Comparison of ENCODE assay signal across 11 cellular contexts in genomic region chr13:48161530-48162179, GRCh38.
A peak's percentile ranks its signal among the peaks of the same experiment; 100 is the strongest.
DNase-seq lines count a peak whose midpoint lies in the region; ATAC-seq, FAIRE-seq and TF ChIP-seq lines count a peak whose summit lies in the region.
"Had no signal": no experiment of that assay in that cellular context is flagged by ENCODE, and none has a peak within 500 bp of the region (broad histone marks: within the 10 kb centered on the region; RNA-seq: fewer than 3 reads in every experiment).

No MANE protein-coding gene starts in this region.

- H3K9me3 ChIP-seq in vagina: no peaks in the 10 kb centered on the region

- H3K27me3 Mint-ChIP-seq in activated CD4-positive, alpha-beta T cell treated with anti-CD3 and anti-CD28 coated beads for 36 hours: no peaks in the 10 kb centered on the region
- no peaks in the 10 kb centered on the region for H3K27me3 Mint-ChIP-seq in stimulated activated memory B cell treated with anti-CD40 and anti-IgM and Interleukin-4, amounts not matched to agents 10 μg/mL and 1 μg/mL and 100 μg/mL, for 72 hours
- H3K27me3 Mint-ChIP-seq: activated T-cell treated with anti-CD3 and anti-CD28 coated beads, Interleukin-2, amount 50 U/mL, for 24 hours; T-cell had no signal

- no peak for DNase-seq in activated CD4-positive, alpha-beta T cell treated with anti-CD3 and anti-CD28 coated beads for 36 hours
- DNase-seq in activated CD4-positive, alpha-beta T cell treated with anti-CD3 and anti-CD28 coated beads for 1 hour: no peak
- DNase-seq in mucosa of gallbladder (ENCODE audit: low spot score): peak; percentile 52
- DNase-seq in vagina (ENCODE audit: extremely low spot score in 2 of 2): no peak
- no peak for DNase-seq in NCI-H82 (lab: John Stamatoyannopoulos, UW)
- DNase-seq: activated T-cell treated with anti-CD3 and anti-CD28 coated beads, Interleukin-2, amount 50 U/mL, for 24 hours had no signal

- no peaks in the 10 kb centered on the region for H3K36me3 Mint-ChIP-seq in activated CD4-positive, alpha-beta T cell treated with anti-CD3 and anti-CD28 coated beads for 36 hours (ENCODE audit: low read depth)
- no peaks in the 10 kb centered on the region for H3K36me3 Mint-ChIP-seq in stimulated activated memory B cell treated with anti-CD40 and anti-IgM and Interleukin-4, amounts not matched to agents 10 μg/mL and 1 μg/mL and 100 μg/mL, for 72 hours
- H3K36me3 Mint-ChIP-seq: T-cell had no signal

- POLR2A ChIA-PET in activated CD4-positive, alpha-beta T cell treated with anti-CD3 and anti-CD28 coated beads for 36 hours (lab: Charles Lee): no interaction called here

- H3K4me3 ChIP-seq in vagina: no peak overlapping the region

- peaks cover 39% of the 10 kb centered on the region for H3K4me1 ChIP-seq in vagina

- H3K27ac Mint-ChIP-seq in activated CD4-positive, alpha-beta T cell treated with anti-CD3 and anti-CD28 coated beads for 36 hours: peak overlapping the region; percentile 39
- no peak overlapping the region for H3K27ac Mint-ChIP-seq in stimulated activated memory B cell treated with anti-CD40 and anti-IgM and Interleukin-4, amounts not matched to agents 10 μg/mL and 1 μg/mL and 100 μg/mL, for 72 hours

- H3K27ac ChIP-seq in vagina: peak overlapping the region; percentile 84

- H3K9me3 Mint-ChIP-seq in activated CD4-positive, alpha-beta T cell treated with anti-CD3 and anti-CD28 coated beads for 36 hours (ENCODE audit: low read depth): no peaks in the 10 kb centered on the region
- H3K9me3 Mint-ChIP-seq in stimulated activated memory B cell treated with anti-CD40 and anti-IgM and Interleukin-4, amounts not matched to agents 10 μg/mL and 1 μg/mL and 100 μg/mL, for 72 hours: no peaks in the 10 kb centered on the region
- H3K9me3 Mint-ChIP-seq: activated T-cell treated with anti-CD3 and anti-CD28 coated beads, Interleukin-2, amount 50 U/mL, for 24 hours; T-cell had no signal

- no peak overlapping the region for H3K4me3 Mint-ChIP-seq in activated CD4-positive, alpha-beta T cell treated with anti-CD3 and anti-CD28 coated beads for 36 hours
- H3K4me3 Mint-ChIP-seq in stimulated activated memory B cell treated with anti-CD40 and anti-IgM and Interleukin-4, amounts not matched to agents 10 μg/mL and 1 μg/mL and 100 μg/mL, for 72 hours: no peak overlapping the region
- H3K4me3 Mint-ChIP-seq: activated T-cell treated with anti-CD3 and anti-CD28 coated beads, Interleukin-2, amount 50 U/mL, for 24 hours; T-cell had no signal

- TF ChIP-seq POLR2A in vagina (IDR thresholded peaks at IDR 0.05): no peak

- peak; percentile 43 for FAIRE-seq in endometrium (lab: Jason Lieb, UNC)
- FAIRE-seq: A204.1 had no signal

- intact Hi-C loops in activated CD4-positive, alpha-beta T cell treated with anti-CD3 and anti-CD28 coated beads for 36 hours (cut with DNase I, micrococcal nuclease): no loop called here
- intact Hi-C loops in vagina (cut with DNase I): no loop called here

- no peaks in the 10 kb centered on the region for H3K36me3 ChIP-seq in vagina

- H3K27me3 ChIP-seq in vagina: no peaks in the 10 kb centered on the region

- CTCF ChIA-PET in activated CD4-positive, alpha-beta T cell treated with anti-CD3 and anti-CD28 coated beads for 36 hours (lab: Charles Lee): interaction anchor here (0.6 to 1.2 kb wide), 3 partner anchors 9 to 33 kb away, joined by 3 read pairs; no protein-coding TSS in a partner anchor

- no peak for TF ChIP-seq CTCF in vagina (IDR thresholded peaks at IDR 0.05)

- no peak for ATAC-seq in activated CD4-positive, alpha-beta T cell treated with anti-CD3 and anti-CD28 coated beads for 36 hours
- no peak for ATAC-seq in HG02885 (IDR thresholded peaks at IDR 0.05; ENCODE audit: poor library complexity, unreplicated experiment)
- no peak for ATAC-seq in stimulated activated memory B cell treated with anti-CD40 and anti-IgM and Interleukin-4, amounts not matched to agents 10 μg/mL and 1 μg/mL and 100 μg/mL, for 72 hours
- ATAC-seq: T-cell had no signal

- H3K4me1 Mint-ChIP-seq in activated CD4-positive, alpha-beta T cell treated with anti-CD3 and anti-CD28 coated beads for 36 hours: peaks cover 47% of the 10 kb centered on the region
- H3K4me1 Mint-ChIP-seq in stimulated activated memory B cell treated with anti-CD40 and anti-IgM and Interleukin-4, amounts not matched to agents 10 μg/mL and 1 μg/mL and 100 μg/mL, for 72 hours: peaks cover 17% of the 10 kb centered on the region
